9 cellular contexts compared by ENCODE assay signal in the genomic region with DNA sequence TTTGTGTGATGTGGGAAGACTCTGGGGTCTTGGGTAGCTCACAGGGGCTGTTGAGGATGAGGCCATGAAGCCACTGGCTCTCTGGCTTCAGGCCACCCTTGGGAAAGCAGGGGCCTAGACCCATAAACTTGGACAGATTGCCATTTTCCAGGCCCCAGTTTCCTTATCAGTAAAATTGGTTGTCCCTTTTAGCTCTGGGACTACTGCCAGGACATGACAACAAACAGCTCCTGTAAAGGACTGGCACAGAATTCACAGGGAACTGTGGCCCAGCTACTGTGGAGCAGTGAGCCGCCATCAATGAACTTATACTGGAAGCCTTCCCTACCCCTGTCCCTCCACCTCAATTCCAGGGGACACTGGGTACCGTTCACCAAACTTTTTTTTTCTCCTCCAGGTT. TPM values are rescaled to one million over a fixed set of nuclear protein-coding genes. Genes with fewer than 3 reads are reported as not detected.
"Had no signal": no experiment of that assay in that cellular context is flagged by ENCODE, and none has a peak within 500 bp of the region (broad histone marks: within the 10 kb centered on the region; RNA-seq: fewer than 3 reads in every experiment).

No MANE protein-coding gene starts in this region.

RNA-seq across cellular contexts. Expression of a gene that starts 36.6 kb away (rescaled TPM):
- total RNA-seq: activated naive CD4-positive, alpha-beta T cell treated with anti-CD3 and anti-CD28 coated beads for 36 hours; temporal lobe had no signal

RNA-seq across cellular contexts. Expression of a gene that starts 36.7 kb away (rescaled TPM):
- total RNA-seq: activated naive CD4-positive, alpha-beta T cell treated with anti-CD3 and anti-CD28 coated beads for 36 hours; activated T-cell treated with anti-CD3 and anti-CD28 coated beads, Interleukin-2, amount 50 U/mL, for 4 hours; mammary epithelial cell; neural crest cell; omental fat pad; psoas muscle; smooth muscle cell; T-helper 17 cell; temporal lobe had no signal
- polyA plus RNA-seq: mammary epithelial cell, smooth muscle cell had no signal

RNA-seq across cellular contexts. Expression of a gene that starts 52.3 kb away (rescaled TPM):
- total RNA-seq: activated naive CD4-positive, alpha-beta T cell treated with anti-CD3 and anti-CD28 coated beads for 36 hours; neural crest cell had no signal

RNA-seq across cellular contexts. Expression of a gene that starts 52.4 kb away (rescaled TPM):
- total RNA-seq: neural crest cell, temporal lobe had no signal
